35 cellular contexts compared by ENCODE assay signal in the genomic region with DNA sequence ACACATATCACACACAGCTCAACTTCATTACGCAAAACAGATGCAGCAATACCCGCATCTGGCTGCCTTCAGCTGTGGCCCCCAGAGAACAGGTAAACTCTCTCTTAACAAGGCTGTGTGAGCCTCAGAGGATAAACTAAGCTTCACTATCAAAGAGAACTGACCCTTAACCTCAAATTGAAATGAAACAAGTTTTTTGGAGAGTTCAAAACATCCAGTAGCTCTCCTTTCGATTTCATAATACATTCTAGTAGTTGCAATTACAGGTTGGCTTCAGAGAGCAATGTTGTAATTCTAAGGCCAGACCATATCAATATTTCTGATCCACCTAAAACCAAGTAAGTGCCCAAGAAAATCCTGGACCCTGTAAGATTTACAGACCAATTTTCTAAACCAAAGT.
"Had no signal": no experiment of that assay in that cellular context is flagged by ENCODE, and none has a peak within 500 bp of the region (broad histone marks: within the 10 kb centered on the region; RNA-seq: fewer than 3 reads in every experiment).

No MANE protein-coding gene starts in this region.

- H2AFZ ChIP-seq: hepatocyte had no signal

- H3K9me3 Mint-ChIP-seq: activated naive CD4-positive, alpha-beta T cell treated with anti-CD3 and anti-CD28 coated beads for 36 hours; activated naive CD4-positive, alpha-beta T cell treated with anti-CD3 and anti-CD28 coated beads, Interleukin-2, amount 50 U/mL, for 24 hours; activated naive CD8-positive, alpha-beta T cell treated with anti-CD3 and anti-CD28 coated beads for 36 hours; activated naive CD8-positive, alpha-beta T cell treated with anti-CD3 and anti-CD28 coated beads, Interleukin-2, amount 50 U/mL, for 24 hours; activated T-helper 1 cell treated with anti-CD3 and anti-CD28 coated beads, Interleukin-12 subunit alpha, Interleukin-12 subunit beta, Interleukin-2, Interleukin-4 antibody, amounts not matched to agents 30 ng/mL and 10 ng/mL and 1 ng/mL, durations not matched to agents 14 hours and 24 hours and 36 hours; activated T-helper 2 cell treated with anti-CD3 and anti-CD28 coated beads, Interferon-gamma antibody, Interleukin-2, Interleukin-4, amounts not matched to agents 10 μg/mL and 5 μg/mL and 100 μg/mL, durations not matched to agents 14 hours and 24 hours and 36 hours; effector memory CD8-positive, alpha-beta T cell; WTC11 had no signal

- H3K36me3 ChIP-seq: adrenal gland, esophagus squamous epithelium, gastroesophageal sphincter, heart right ventricle had no signal

- H3K4me2 ChIP-seq: hepatocyte had no signal

- H3K79me2 ChIP-seq: hepatocyte had no signal

- ATAC-seq: activated CD8-positive, alpha-beta memory T cell treated with anti-CD3 and anti-CD28 coated beads, Interleukin-2, amount 10 ng/mL, durations not matched to agents 7 days and 5 days; activated CD8-positive, alpha-beta T cell treated with anti-CD3 and anti-CD28 coated beads, Interleukin-2, amount 10 ng/mL, durations not matched to agents 7 days and 5 days; activated naive CD8-positive, alpha-beta T cell treated with anti-CD3 and anti-CD28 coated beads, Interleukin-2, amount 50 U/mL, for 24 hours; body of pancreas; effector memory CD8-positive, alpha-beta T cell; gastroesophageal sphincter; heart right ventricle; WTC11 had no signal

- H3K4me3 ChIP-seq: adrenal gland, body of pancreas, esophagus squamous epithelium, gastroesophageal sphincter, heart right ventricle, hepatocyte had no signal

- H3K27me3 ChIP-seq: adrenal gland, body of pancreas had no signal

- H3K4me1 ChIP-seq: adrenal gland, body of pancreas, esophagus squamous epithelium, gastroesophageal sphincter, heart right ventricle had no signal

- H3K36me3 Mint-ChIP-seq: activated CD8-positive, alpha-beta memory T cell treated with anti-CD3 and anti-CD28 coated beads, Interleukin-2, amount 10 ng/mL, durations not matched to agents 7 days and 5 days; activated naive CD4-positive, alpha-beta T cell treated with anti-CD3 and anti-CD28 coated beads, Interleukin-2, amount 50 U/mL, for 24 hours; activated naive CD8-positive, alpha-beta T cell treated with anti-CD3 and anti-CD28 coated beads for 36 hours; WTC11 had no signal

- H3K27ac Mint-ChIP-seq: activated CD8-positive, alpha-beta memory T cell treated with anti-CD3 and anti-CD28 coated beads, Interleukin-2, amount 10 ng/mL, durations not matched to agents 7 days and 5 days; activated CD8-positive, alpha-beta T cell treated with anti-CD3 and anti-CD28 coated beads, Interleukin-2, amount 10 ng/mL, durations not matched to agents 7 days and 5 days; activated naive CD4-positive, alpha-beta T cell treated with anti-CD3 and anti-CD28 coated beads for 36 hours; activated naive CD4-positive, alpha-beta T cell treated with anti-CD3 and anti-CD28 coated beads, Interleukin-2, amount 50 U/mL, for 24 hours; activated naive CD8-positive, alpha-beta T cell treated with anti-CD3 and anti-CD28 coated beads for 36 hours; activated naive CD8-positive, alpha-beta T cell treated with anti-CD3 and anti-CD28 coated beads, Interleukin-2, amount 50 U/mL, for 24 hours; activated T-helper 1 cell treated with anti-CD3 and anti-CD28 coated beads, Interleukin-12 subunit alpha, Interleukin-12 subunit beta, Interleukin-2, Interleukin-4 antibody, amounts not matched to agents 30 ng/mL and 10 ng/mL and 1 ng/mL, durations not matched to agents 14 hours and 24 hours and 36 hours; activated T-helper 2 cell treated with anti-CD3 and anti-CD28 coated beads, Interferon-gamma antibody, Interleukin-2, Interleukin-4, amounts not matched to agents 10 μg/mL and 5 μg/mL and 100 μg/mL, durations not matched to agents 14 hours and 24 hours and 36 hours; effector memory CD8-positive, alpha-beta T cell; WTC11 had no signal

- H3K9me3 ChIP-seq: adrenal gland, body of pancreas, esophagus squamous epithelium, gastroesophageal sphincter had no signal

- H3K4me1 Mint-ChIP-seq: activated CD8-positive, alpha-beta memory T cell treated with anti-CD3 and anti-CD28 coated beads, Interleukin-2, amount 10 ng/mL, durations not matched to agents 7 days and 5 days; activated naive CD4-positive, alpha-beta T cell treated with anti-CD3 and anti-CD28 coated beads, Interleukin-2, amount 50 U/mL, for 24 hours; activated naive CD8-positive, alpha-beta T cell treated with anti-CD3 and anti-CD28 coated beads for 36 hours; activated naive CD8-positive, alpha-beta T cell treated with anti-CD3 and anti-CD28 coated beads, Interleukin-2, amount 50 U/mL, for 24 hours had no signal

- H3K27ac ChIP-seq: adrenal gland, body of pancreas, esophagus squamous epithelium, gastroesophageal sphincter, heart right ventricle, hepatocyte, VCaP had no signal

- H3K4me3 Mint-ChIP-seq: activated CD8-positive, alpha-beta memory T cell treated with anti-CD3 and anti-CD28 coated beads, Interleukin-2, amount 10 ng/mL, durations not matched to agents 7 days and 5 days; activated CD8-positive, alpha-beta T cell treated with anti-CD3 and anti-CD28 coated beads, Interleukin-2, amount 10 ng/mL, durations not matched to agents 7 days and 5 days; activated naive CD4-positive, alpha-beta T cell treated with anti-CD3 and anti-CD28 coated beads for 36 hours; activated naive CD4-positive, alpha-beta T cell treated with anti-CD3 and anti-CD28 coated beads, Interleukin-2, amount 50 U/mL, for 24 hours; activated naive CD8-positive, alpha-beta T cell treated with anti-CD3 and anti-CD28 coated beads for 36 hours; activated naive CD8-positive, alpha-beta T cell treated with anti-CD3 and anti-CD28 coated beads, Interleukin-2, amount 50 U/mL, for 24 hours; activated T-helper 1 cell treated with anti-CD3 and anti-CD28 coated beads, Interleukin-12 subunit alpha, Interleukin-12 subunit beta, Interleukin-2, Interleukin-4 antibody, amounts not matched to agents 30 ng/mL and 10 ng/mL and 1 ng/mL, durations not matched to agents 14 hours and 24 hours and 36 hours; effector memory CD8-positive, alpha-beta T cell; WTC11 had no signal

- FAIRE-seq: colon, TTC549 had no signal

- DNase-seq: activated CD4-positive, alpha-beta T cell treated with anti-CD3 and anti-CD28 coated beads for 48 hours; activated CD4-positive, alpha-beta T cell treated with anti-CD3 and anti-CD28 coated beads, Interleukin-2, amount 50 U/mL, for 1 hour; activated CD4-positive, alpha-beta T cell treated with anti-CD3 and anti-CD28 coated beads, Interleukin-2, amount 50 U/mL, for 48 hours; activated CD8-positive, alpha-beta memory T cell treated with anti-CD3 and anti-CD28 coated beads, Interleukin-2, amount 10 ng/mL, durations not matched to agents 7 days and 5 days; activated CD8-positive, alpha-beta memory T cell treated with anti-CD3 and anti-CD28 coated beads, Interleukin-2, amount 50 U/mL, for 4 hours; activated CD8-positive, alpha-beta T cell treated with anti-CD3 and anti-CD28 coated beads, Interleukin-2, amount 10 ng/mL, durations not matched to agents 7 days and 5 days; activated effector memory CD4-positive, alpha-beta T cell treated with anti-CD3 and anti-CD28 coated beads, Interleukin-2, amount 50 U/mL, for 16 hours; activated naive CD4-positive, alpha-beta T cell treated with anti-CD3 and anti-CD28 coated beads for 36 hours; activated naive CD8-positive, alpha-beta T cell treated with anti-CD3 and anti-CD28 coated beads for 36 hours; activated naive CD8-positive, alpha-beta T cell treated with anti-CD3 and anti-CD28 coated beads, Interleukin-2, amount 50 U/mL, for 24 hours; activated T-cell treated with anti-CD3 and anti-CD28 coated beads, Interleukin-2, amount 50 U/mL, for 1 hour; activated T-cell treated with anti-CD3 and anti-CD28 coated beads, Interleukin-2, amount 50 U/mL, for 48 hours; adrenal gland; amygdala; aorta; body of pancreas; caudate nucleus; cortex of kidney; dermis blood vessel endothelial cell; effector CD4-positive, alpha-beta T cell; effector memory CD8-positive, alpha-beta T cell; erythroblast; esophagus squamous epithelium; foreskin melanocyte; heart right ventricle; T-helper 9 cell had no signal
